1 cellular context compared by ENCODE assay signal in the genomic region with DNA sequence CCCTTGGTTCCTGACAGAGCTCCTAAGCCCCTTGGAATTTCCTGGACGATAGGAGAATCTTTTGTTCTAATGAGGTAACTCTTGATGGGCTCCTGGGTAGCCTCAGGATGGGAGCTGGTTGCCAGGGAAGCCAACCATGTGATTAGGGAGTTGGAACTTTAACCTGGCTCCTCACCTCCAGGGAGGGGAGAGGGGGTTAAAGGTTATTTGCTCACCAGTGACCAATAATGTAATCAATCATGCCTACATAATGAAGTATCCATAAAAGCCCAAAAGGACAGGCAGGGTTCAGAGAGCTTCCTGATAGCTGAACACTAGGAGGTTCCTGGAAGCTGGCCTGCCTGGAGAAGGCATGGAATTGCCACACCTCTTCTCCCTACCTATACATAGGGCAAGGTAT.
TF ChIP-seq lines count a peak whose summit lies in the region.

No MANE protein-coding gene starts in this region.

TF ChIP-seq in GM23338, 12 proteins besides CTCF, POLR2A, EP300 and RAD21 (continued from another document):
- TF ChIP-seq, protein P1, sequence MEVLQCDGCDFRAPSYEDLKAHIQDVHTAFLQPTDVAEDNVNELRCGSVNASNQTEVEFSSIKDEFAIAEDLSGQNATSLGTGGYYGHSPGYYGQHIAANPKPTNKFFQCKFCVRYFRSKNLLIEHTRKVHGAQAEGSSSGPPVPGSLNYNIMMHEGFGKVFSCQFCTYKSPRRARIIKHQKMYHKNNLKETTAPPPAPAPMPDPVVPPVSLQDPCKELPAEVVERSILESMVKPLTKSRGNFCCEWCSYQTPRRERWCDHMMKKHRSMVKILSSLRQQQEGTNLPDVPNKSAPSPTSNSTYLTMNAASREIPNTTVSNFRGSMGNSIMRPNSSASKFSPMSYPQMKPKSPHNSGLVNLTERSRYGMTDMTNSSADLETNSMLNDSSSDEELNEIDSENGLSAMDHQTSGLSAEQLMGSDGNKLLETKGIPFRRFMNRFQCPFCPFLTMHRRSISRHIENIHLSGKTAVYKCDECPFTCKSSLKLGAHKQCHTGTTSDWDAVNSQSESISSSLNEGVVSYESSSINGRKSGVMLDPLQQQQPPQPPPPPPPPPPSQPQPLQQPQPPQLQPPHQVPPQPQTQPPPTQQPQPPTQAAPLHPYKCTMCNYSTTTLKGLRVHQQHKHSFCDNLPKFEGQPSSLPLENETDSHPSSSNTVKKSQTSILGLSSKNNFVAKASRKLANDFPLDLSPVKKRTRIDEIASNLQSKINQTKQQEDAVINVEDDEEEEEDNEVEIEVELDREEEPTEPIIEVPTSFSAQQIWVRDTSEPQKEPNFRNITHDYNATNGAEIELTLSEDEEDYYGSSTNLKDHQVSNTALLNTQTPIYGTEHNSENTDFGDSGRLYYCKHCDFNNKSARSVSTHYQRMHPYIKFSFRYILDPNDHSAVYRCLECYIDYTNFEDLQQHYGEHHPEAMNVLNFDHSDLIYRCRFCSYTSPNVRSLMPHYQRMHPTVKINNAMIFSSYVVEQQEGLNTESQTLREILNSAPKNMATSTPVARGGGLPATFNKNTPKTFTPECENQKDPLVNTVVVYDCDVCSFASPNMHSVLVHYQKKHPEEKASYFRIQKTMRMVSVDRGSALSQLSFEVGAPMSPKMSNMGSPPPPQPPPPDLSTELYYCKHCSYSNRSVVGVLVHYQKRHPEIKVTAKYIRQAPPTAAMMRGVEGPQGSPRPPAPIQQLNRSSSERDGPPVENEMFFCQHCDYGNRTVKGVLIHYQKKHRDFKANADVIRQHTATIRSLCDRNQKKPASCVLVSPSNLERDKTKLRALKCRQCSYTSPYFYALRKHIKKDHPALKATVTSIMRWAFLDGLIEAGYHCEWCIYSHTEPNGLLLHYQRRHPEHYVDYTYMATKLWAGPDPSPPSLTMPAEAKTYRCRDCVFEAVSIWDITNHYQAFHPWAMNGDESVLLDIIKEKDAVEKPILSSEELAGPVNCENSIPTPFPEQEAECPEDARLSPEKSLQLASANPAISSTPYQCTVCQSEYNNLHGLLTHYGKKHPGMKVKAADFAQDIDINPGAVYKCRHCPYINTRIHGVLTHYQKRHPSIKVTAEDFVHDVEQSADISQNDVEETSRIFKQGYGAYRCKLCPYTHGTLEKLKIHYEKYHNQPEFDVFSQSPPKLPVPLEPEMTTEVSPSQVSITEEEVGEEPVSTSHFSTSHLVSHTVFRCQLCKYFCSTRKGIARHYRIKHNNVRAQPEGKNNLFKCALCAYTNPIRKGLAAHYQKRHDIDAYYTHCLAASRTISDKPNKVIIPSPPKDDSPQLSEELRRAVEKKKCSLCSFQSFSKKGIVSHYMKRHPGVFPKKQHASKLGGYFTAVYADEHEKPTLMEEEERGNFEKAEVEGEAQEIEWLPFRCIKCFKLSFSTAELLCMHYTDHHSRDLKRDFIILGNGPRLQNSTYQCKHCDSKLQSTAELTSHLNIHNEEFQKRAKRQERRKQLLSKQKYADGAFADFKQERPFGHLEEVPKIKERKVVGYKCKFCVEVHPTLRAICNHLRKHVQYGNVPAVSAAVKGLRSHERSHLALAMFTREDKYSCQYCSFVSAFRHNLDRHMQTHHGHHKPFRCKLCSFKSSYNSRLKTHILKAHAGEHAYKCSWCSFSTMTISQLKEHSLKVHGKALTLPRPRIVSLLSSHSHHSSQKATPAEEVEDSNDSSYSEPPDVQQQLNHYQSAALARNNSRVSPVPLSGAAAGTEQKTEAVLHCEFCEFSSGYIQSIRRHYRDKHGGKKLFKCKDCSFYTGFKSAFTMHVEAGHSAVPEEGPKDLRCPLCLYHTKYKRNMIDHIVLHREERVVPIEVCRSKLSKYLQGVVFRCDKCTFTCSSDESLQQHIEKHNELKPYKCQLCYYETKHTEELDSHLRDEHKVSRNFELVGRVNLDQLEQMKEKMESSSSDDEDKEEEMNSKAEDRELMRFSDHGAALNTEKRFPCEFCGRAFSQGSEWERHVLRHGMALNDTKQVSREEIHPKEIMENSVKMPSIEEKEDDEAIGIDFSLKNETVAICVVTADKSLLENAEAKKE (CRISPR knock-in tag; IDR thresholded peaks at IDR 0.05), result no peak
- TF ChIP-seq CREB1 (CRISPR knock-in tag; IDR thresholded peaks at IDR 0.05; ENCODE audit: low read depth), result no peak
- TF ChIP-seq, protein P2, sequence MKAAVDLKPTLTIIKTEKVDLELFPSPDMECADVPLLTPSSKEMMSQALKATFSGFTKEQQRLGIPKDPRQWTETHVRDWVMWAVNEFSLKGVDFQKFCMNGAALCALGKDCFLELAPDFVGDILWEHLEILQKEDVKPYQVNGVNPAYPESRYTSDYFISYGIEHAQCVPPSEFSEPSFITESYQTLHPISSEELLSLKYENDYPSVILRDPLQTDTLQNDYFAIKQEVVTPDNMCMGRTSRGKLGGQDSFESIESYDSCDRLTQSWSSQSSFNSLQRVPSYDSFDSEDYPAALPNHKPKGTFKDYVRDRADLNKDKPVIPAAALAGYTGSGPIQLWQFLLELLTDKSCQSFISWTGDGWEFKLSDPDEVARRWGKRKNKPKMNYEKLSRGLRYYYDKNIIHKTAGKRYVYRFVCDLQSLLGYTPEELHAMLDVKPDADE (IDR thresholded peaks at IDR 0.05), result no peak
- no peak for TF ChIP-seq POLR2AphosphoS5 (IDR thresholded peaks at IDR 0.05; ENCODE audit: low read depth)
- TF ChIP-seq NANOG (IDR thresholded peaks at IDR 0.05; ENCODE audit: borderline replicate concordance), result no peak
- no peak for TF ChIP-seq JUNB (IDR thresholded peaks at IDR 0.05; ENCODE audit: unreplicated experiment)
- no peak for TF ChIP-seq STAT1 (IDR thresholded peaks at IDR 0.05; ENCODE audit: unreplicated experiment)
- no peak for TF ChIP-seq ZNF331 (CRISPR knock-in tag; IDR thresholded peaks at IDR 0.05; ENCODE audit: low read depth)
